Comparison of ENCODE assay signal across 1 cellular context in genomic region chr11:70323811-70324210, GRCh38.
TF ChIP-seq lines count a peak whose summit lies in the region.

No MANE protein-coding gene starts in this region.

TF ChIP-seq in HepG2, 621 proteins besides CTCF, POLR2A, EP300 and RAD21 (continued from another document):
- no peak for TF ChIP-seq HNF1B (CRISPR knock-in tag; IDR thresholded peaks at IDR 0.05)
- TF ChIP-seq ZNF839 (CRISPR knock-in tag; IDR thresholded peaks at IDR 0.05; ENCODE audit: borderline replicate concordance), result no peak
- TF ChIP-seq PATZ1 (CRISPR knock-in tag; IDR thresholded peaks at IDR 0.05), result no peak
- no peak for TF ChIP-seq KDM5A (IDR thresholded peaks at IDR 0.05; ENCODE audit: borderline replicate concordance, low read length)
- no peak for TF ChIP-seq CREM (IDR thresholded peaks at IDR 0.05)
- TF ChIP-seq CREM (CRISPR knock-in tag; IDR thresholded peaks at IDR 0.05), result no peak
- TF ChIP-seq ZNF431 (CRISPR knock-in tag; IDR thresholded peaks at IDR 0.05; ENCODE audit: borderline replicate concordance, low read depth), result no peak
- no peak for TF ChIP-seq GABPA (IDR thresholded peaks at IDR 0.05; ENCODE audit: low read depth, low read length)
- TF ChIP-seq GABPA (CRISPR knock-in tag; IDR thresholded peaks at IDR 0.05; ENCODE audit: low read depth), result no peak
- no peak for TF ChIP-seq FUBP1 (CRISPR knock-in tag; IDR thresholded peaks at IDR 0.05; ENCODE audit: borderline replicate concordance)
- TF ChIP-seq POLR2AphosphoS2 (IDR thresholded peaks at IDR 0.05; ENCODE audit: low read depth, low read length), result no peak
- no peak for TF ChIP-seq AKAP8 (CRISPR knock-in tag; IDR thresholded peaks at IDR 0.05)
- TF ChIP-seq CHD2 (IDR thresholded peaks at IDR 0.05; ENCODE audit: low read depth, low read length), result no peak
- no peak for TF ChIP-seq ZNF724P (CRISPR knock-in tag; IDR thresholded peaks at IDR 0.05; ENCODE audit: borderline replicate concordance)
- TF ChIP-seq ZNF607 (CRISPR knock-in tag; IDR thresholded peaks at IDR 0.05; ENCODE audit: borderline replicate concordance), result no peak
- no peak for TF ChIP-seq FLYWCH1 (CRISPR knock-in tag; IDR thresholded peaks at IDR 0.05)
- TF ChIP-seq GZF1 (CRISPR knock-in tag; IDR thresholded peaks at IDR 0.05), result no peak
- TF ChIP-seq GABPB1 (CRISPR knock-in tag; IDR thresholded peaks at IDR 0.05), result no peak
